Comparison of ENCODE assay signal across 1 cellular context in the genomic region with DNA sequence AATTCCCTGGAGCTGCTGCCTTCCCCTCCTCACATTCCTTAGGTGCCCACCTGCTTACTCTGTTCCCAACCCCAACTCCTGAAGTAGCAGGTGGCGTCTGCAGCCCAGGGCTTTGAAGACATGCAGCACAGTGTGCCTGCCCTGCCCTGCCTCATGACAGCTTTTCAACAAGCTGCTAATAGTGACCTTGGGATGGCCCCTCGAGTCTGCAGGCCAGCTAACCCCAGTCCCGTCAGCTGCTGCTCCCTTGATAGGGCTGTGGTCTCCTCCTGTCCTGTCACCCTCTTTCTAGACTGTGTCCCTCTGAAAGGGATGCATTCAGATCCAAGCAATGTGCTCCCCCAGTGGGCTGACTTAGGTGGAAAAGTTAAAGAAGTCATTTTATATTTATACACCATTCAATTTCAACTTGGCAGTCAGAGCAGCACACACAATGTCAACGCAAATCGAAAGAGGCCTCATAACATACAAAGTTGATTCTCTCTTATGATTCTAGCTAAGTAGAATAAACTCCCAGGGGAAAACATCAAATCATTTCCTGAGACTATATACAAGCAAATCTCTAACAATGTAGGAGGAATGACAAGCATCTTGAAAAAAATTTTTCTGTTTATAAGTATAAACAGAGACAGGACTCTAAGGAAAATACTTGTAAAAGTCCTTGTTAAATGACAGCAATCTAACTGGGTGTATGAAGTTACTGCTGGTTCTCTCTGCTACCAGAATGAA.
TF ChIP-seq lines count a peak whose summit lies in the region.

No MANE protein-coding gene starts in this region.

TF ChIP-seq in IMR-90, 13 proteins besides CTCF, POLR2A, EP300 and RAD21:
- TF ChIP-seq MXI1 (IDR thresholded peaks at IDR 0.05; ENCODE audit: borderline replicate concordance, low read depth, low read length): no peak
- TF ChIP-seq RCOR1 (IDR thresholded peaks at IDR 0.05; ENCODE audit: insufficient replicate concordance, low read length): no peak
- TF ChIP-seq, protein P1, sequence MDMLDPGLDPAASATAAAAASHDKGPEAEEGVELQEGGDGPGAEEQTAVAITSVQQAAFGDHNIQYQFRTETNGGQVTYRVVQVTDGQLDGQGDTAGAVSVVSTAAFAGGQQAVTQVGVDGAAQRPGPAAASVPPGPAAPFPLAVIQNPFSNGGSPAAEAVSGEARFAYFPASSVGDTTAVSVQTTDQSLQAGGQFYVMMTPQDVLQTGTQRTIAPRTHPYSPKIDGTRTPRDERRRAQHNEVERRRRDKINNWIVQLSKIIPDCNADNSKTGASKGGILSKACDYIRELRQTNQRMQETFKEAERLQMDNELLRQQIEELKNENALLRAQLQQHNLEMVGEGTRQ (IDR thresholded peaks at IDR 0.05; ENCODE audit: low read depth, low read length): no peak
- no peak for TF ChIP-seq FOS (IDR thresholded peaks at IDR 0.05; ENCODE audit: low read depth, low read length)
- TF ChIP-seq NFE2L2 (IDR thresholded peaks at IDR 0.05; ENCODE audit: low read depth, low read length): no peak
- TF ChIP-seq BHLHE40 (IDR thresholded peaks at IDR 0.05; ENCODE audit: low read depth, low read length): no peak
- no peak for TF ChIP-seq ELK1 (IDR thresholded peaks at IDR 0.05; ENCODE audit: borderline replicate concordance, low read depth, low read length)
- no peak for TF ChIP-seq MAFK (IDR thresholded peaks at IDR 0.05; ENCODE audit: low read depth, low read length)
- TF ChIP-seq CHD1 (IDR thresholded peaks at IDR 0.05; ENCODE audit: low read depth, low read length): no peak
- TF ChIP-seq CEBPB (IDR thresholded peaks at IDR 0.05; ENCODE audit: low read depth, low read length): no peak
